ENCODE assay signal across 18 cellular contexts in genomic region chr6:86016567-86016966, GRCh38.
"Had no signal": no experiment of that assay in that cellular context is flagged by ENCODE, and none has a peak within 500 bp of the region (broad histone marks: within the 10 kb centered on the region; RNA-seq: fewer than 3 reads in every experiment).

No MANE protein-coding gene starts in this region.

- DNase-seq: activated CD4-positive, alpha-beta T cell treated with anti-CD3 and anti-CD28 coated beads, Interleukin-2, amount 10 ng/mL, durations not matched to agents 7 days and 5 days; activated CD4-positive, CD25-positive, alpha-beta regulatory T cell treated with anti-CD3 and anti-CD28 coated beads, Interleukin-2, amount 50 U/mL, for 72 hours; activated CD8-positive, alpha-beta memory T cell treated with anti-CD3 and anti-CD28 coated beads, Interleukin-2, amount 10 ng/mL, durations not matched to agents 7 days and 5 days; activated CD8-positive, alpha-beta T cell treated with anti-CD3 and anti-CD28 coated beads for 36 hours; activated gamma-delta T cell; activated naive CD4-positive, alpha-beta T cell treated with anti-CD3 and anti-CD28 coated beads, Interleukin-2, amount 50 U/mL, for 16 hours; activated naive CD8-positive, alpha-beta T cell treated with anti-CD3 and anti-CD28 coated beads, Interleukin-2, amount 50 U/mL, for 24 hours; activated T-cell treated with anti-CD3 and anti-CD28 coated beads for 4 hours; body of pancreas; cortex of kidney; left ventricle myocardium superior; ovary; psoas muscle; right cardiac atrium; stimulated activated CD4-positive, alpha-beta T cell treated with anti-CD3 and anti-CD28 coated beads, Interleukin-4, amount 100 ng/mL, for 4 hours; stimulated activated naive CD8-positive, alpha-beta T cell treated with anti-CD3 and anti-CD28 coated beads, Interleukin-15, Interleukin-2, amounts not matched to agents 100 U/mL and 50 U/mL, for 24 hours; upper lobe of right lung had no signal

- ATAC-seq: activated CD8-positive, alpha-beta memory T cell treated with anti-CD3 and anti-CD28 coated beads, Interleukin-2, amount 10 ng/mL, durations not matched to agents 7 days and 5 days; activated CD8-positive, alpha-beta T cell treated with anti-CD3 and anti-CD28 coated beads for 36 hours; body of pancreas; left ventricle myocardium superior; natural killer cell treated with Interleukin-12 subunit alpha and Interleukin-12 subunit beta and Interleukin-15 and Interleukin-18, amount 100 ng/mL, for 72 hours; psoas muscle; right cardiac atrium; upper lobe of right lung had no signal
